Comparison of ENCODE assay signal across 18 cellular contexts in genomic region chr9:20582150-20582549, GRCh38. TPM values are rescaled to one million over a fixed set of nuclear protein-coding genes. Genes with fewer than 3 reads are reported as not detected.
A peak's percentile ranks its signal among the peaks of the same experiment; 100 is the strongest.
DNase-seq lines count a peak whose midpoint lies in the region; ATAC-seq, FAIRE-seq and TF ChIP-seq lines count a peak whose summit lies in the region.
"Had no signal": no experiment of that assay in that cellular context is flagged by ENCODE, and none has a peak within 500 bp of the region (broad histone marks: within the 10 kb centered on the region; RNA-seq: fewer than 3 reads in every experiment).

No MANE protein-coding gene starts in this region.

- peak overlapping the region; percentile 69 for H3K27ac Mint-ChIP-seq in activated naive CD8-positive, alpha-beta T cell treated with anti-CD3 and anti-CD28 coated beads, Interleukin-2, amount 50 U/mL, for 24 hours

- DNase-seq in GM18507 (ENCODE audit: extremely low spot score, insufficient read length, low read depth): no peak
- DNase-seq in activated naive CD8-positive, alpha-beta T cell treated with anti-CD3 and anti-CD28 coated beads, Interleukin-2, amount 50 U/mL, for 24 hours: no peak
- no peak for DNase-seq in heart right ventricle
- no peak for DNase-seq in adrenal gland
- no peak for DNase-seq in lower leg skin (ENCODE audit: low spot score in 2 of 2)
- no peak for DNase-seq in suprapubic skin (ENCODE audit: low spot score in 2 of 2)
- DNase-seq: activated T-cell treated with anti-CD3 and anti-CD28 coated beads for 4 hours; dermis blood vessel endothelial cell; DMS79; esophagus squamous epithelium; NCI-H446; sigmoid colon; stimulated activated naive CD4-positive, alpha-beta T cell had no signal

- H3K27me3 ChIP-seq in heart right ventricle: no peaks in the 10 kb centered on the region
- no peaks in the 10 kb centered on the region for H3K27me3 ChIP-seq in adrenal gland
- H3K27me3 ChIP-seq in suprapubic skin: no peaks in the 10 kb centered on the region
- H3K27me3 ChIP-seq: esophagus squamous epithelium, sigmoid colon had no signal

- no peak for TF ChIP-seq EP300 in suprapubic skin (IDR thresholded peaks at IDR 0.05)

- no peak for TF ChIP-seq CTCF in heart right ventricle (IDR thresholded peaks at IDR 0.05)
- TF ChIP-seq CTCF in adrenal gland (IDR thresholded peaks at IDR 0.05): no peak
- TF ChIP-seq CTCF in lower leg skin (IDR thresholded peaks at IDR 0.05): no peak
- TF ChIP-seq CTCF in suprapubic skin (IDR thresholded peaks at IDR 0.05): no peak

- H3K27me3 Mint-ChIP-seq in activated naive CD8-positive, alpha-beta T cell treated with anti-CD3 and anti-CD28 coated beads, Interleukin-2, amount 50 U/mL, for 24 hours: no peaks in the 10 kb centered on the region

- H3K36me3 Mint-ChIP-seq in activated naive CD8-positive, alpha-beta T cell treated with anti-CD3 and anti-CD28 coated beads, Interleukin-2, amount 50 U/mL, for 24 hours (ENCODE audit: low read depth): peaks cover 38% of the 10 kb centered on the region

- H3K9me3 Mint-ChIP-seq in activated naive CD8-positive, alpha-beta T cell treated with anti-CD3 and anti-CD28 coated beads, Interleukin-2, amount 50 U/mL, for 24 hours: peaks cover 15% of the 10 kb centered on the region
- H3K9me3 Mint-ChIP-seq: neural crest cell had no signal

- peak; percentile 77 for FAIRE-seq in GM18507 (lab: Jason Lieb, UNC)
- FAIRE-seq: HTR-8/SVneo had no signal

- H3K4me1 ChIP-seq in heart right ventricle (no peaks in the 10 kb centered on the region), adrenal gland (replicated peaks in 1 of 2) (no peaks in the 10 kb centered on the region), suprapubic skin (peaks cover 17% of the 10 kb centered on the region)

- no peaks in the 10 kb centered on the region for H3K9me3 ChIP-seq in heart right ventricle
- no peaks in the 10 kb centered on the region for H3K9me3 ChIP-seq in adrenal gland (replicated peaks in 1 of 3)
- no peaks in the 10 kb centered on the region for H3K9me3 ChIP-seq in suprapubic skin
- H3K9me3 ChIP-seq: esophagus squamous epithelium, sigmoid colon had no signal

- H3K4me3 ChIP-seq in heart right ventricle: no peak overlapping the region
- H3K4me3 ChIP-seq in adrenal gland: no peak overlapping the region
- H3K4me3 ChIP-seq in lower leg skin (ENCODE audit: low read depth, poor library complexity, severe bottlenecking): no peak overlapping the region
- no peak overlapping the region for H3K4me3 ChIP-seq in suprapubic skin
- H3K4me3 ChIP-seq: esophagus squamous epithelium, sigmoid colon had no signal

- H3K36me3 ChIP-seq in heart right ventricle (no peaks in the 10 kb centered on the region), adrenal gland (replicated peaks in 1 of 2) (no peaks in the 10 kb centered on the region), suprapubic skin (no peaks in the 10 kb centered on the region)
- H3K36me3 ChIP-seq: esophagus squamous epithelium, sigmoid colon had no signal

- ATAC-seq in GM19351 (IDR thresholded peaks at IDR 0.05; ENCODE audit: unreplicated experiment) (peak; percentile 66), HG03095 (IDR thresholded peaks at IDR 0.05; ENCODE audit: unreplicated experiment) (peak; percentile 60), heart right ventricle (no peak)
- peak; percentile 35 for ATAC-seq in activated naive CD8-positive, alpha-beta T cell treated with anti-CD3 and anti-CD28 coated beads, Interleukin-2, amount 50 U/mL, for 24 hours
- ATAC-seq: SK-N-SH treated with all-trans-retinoic acid at 6 μM for 48 hours had no signal

- H3K4me3 Mint-ChIP-seq in activated naive CD8-positive, alpha-beta T cell treated with anti-CD3 and anti-CD28 coated beads, Interleukin-2, amount 50 U/mL, for 24 hours: no peak overlapping the region
- H3K4me3 Mint-ChIP-seq: neural crest cell had no signal

- H3K4me1 Mint-ChIP-seq in activated naive CD8-positive, alpha-beta T cell treated with anti-CD3 and anti-CD28 coated beads, Interleukin-2, amount 50 U/mL, for 24 hours: peaks cover 67% of the 10 kb centered on the region
- H3K4me1 Mint-ChIP-seq: neural crest cell had no signal

- H3K27ac ChIP-seq in heart right ventricle (no peak overlapping the region), adrenal gland (no peak overlapping the region), suprapubic skin (no peak overlapping the region)
- H3K27ac ChIP-seq: esophagus squamous epithelium, sigmoid colon had no signal

- TF ChIP-seq POLR2A in adrenal gland (IDR thresholded peaks at IDR 0.05): no peak
- TF ChIP-seq POLR2A in lower leg skin (IDR thresholded peaks at IDR 0.05): no peak
- no peak for TF ChIP-seq POLR2A in suprapubic skin (IDR thresholded peaks at IDR 0.05)

- WGBS in heart right ventricle, 2 donors: 93 to 94% methylated on average over 3 of the region's 3 CpGs
- 89 to 95% (median 91%) methylated on average over 3 of the region's 3 CpGs for WGBS in adrenal gland, 4 donors
- 82 to 94% methylated on average over 3 of the region's 3 CpGs for WGBS in lower leg skin, 2 donors
- WGBS in suprapubic skin: 89% methylated on average over 3 of the region's 3 CpGs

- intact Hi-C loops in heart right ventricle (cut with DNase I) (no loop called here), adrenal gland (cut with DNase I) (no loop called here), lower leg skin (cut with DNase I; ENCODE audit: low total_unique reads) (no loop called here)

RNA-seq across cellular contexts. Expression of gene MLLT3, which starts 40.1 kb away (rescaled TPM):
- total RNA-seq in heart right ventricle (10 to 100 TPM in 9 of 10 donors, 1 to 10 TPM in 1; 6.3 to 22.7 (median 14.7) TPM), adrenal gland (10 to 100 TPM; 14.0 to 37.7 (median 25.5) TPM), lower leg skin (10 to 100 TPM; 10.6 to 15.2 (median 12.5) TPM), suprapubic skin (10 to 100 TPM; 10.8 to 17.5 (median 12.4) TPM)
- polyA plus RNA-seq in heart right ventricle (1 to 10 TPM; 4.3 to 5.4 TPM), adrenal gland (10 to 100 TPM; 11.0 to 15.5 (median 11.8) TPM)

Comparison
In these comparisons a context has a peak if more than half of its experiments do, and no peak if none do; other contexts are left out.
1. ATAC-seq: peak in GM19351 (single experiment), HG03095 (single experiment) and activated naive CD8-positive, alpha-beta T cell treated with anti-CD3 and anti-CD28 coated beads, Interleukin-2, amount 50 U/mL, for 24 hours (single experiment); none in heart right ventricle (0 of 8).